In the genomic region with DNA sequence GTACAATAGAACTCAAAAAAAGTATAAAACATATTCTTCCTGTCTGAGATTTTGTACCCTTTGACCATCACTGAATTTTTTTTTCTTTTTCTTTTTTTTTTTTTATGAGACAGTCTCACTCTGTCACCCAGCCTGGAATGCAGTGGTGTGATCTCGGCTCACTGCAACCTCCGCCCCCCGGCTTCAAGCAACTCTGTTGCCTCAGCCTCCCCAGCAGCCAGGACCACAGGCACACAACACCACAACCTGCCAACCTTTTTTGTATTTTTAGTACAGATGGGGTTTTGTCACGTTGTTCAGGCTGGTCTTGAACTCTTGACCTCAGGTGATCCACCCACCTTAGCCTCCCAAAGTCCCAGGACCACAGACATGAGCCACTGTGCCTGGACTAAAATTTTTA, we compare ENCODE assay signal across 20 cellular contexts. TPM values are rescaled to one million over a fixed set of nuclear protein-coding genes. Genes with fewer than 3 reads are reported as not detected.
DNase-seq lines count a peak whose midpoint lies in the region; ATAC-seq and TF ChIP-seq lines count a peak whose summit lies in the region.
"Had no signal": no experiment of that assay in that cellular context is flagged by ENCODE, and none has a peak within 500 bp of the region (broad histone marks: within the 10 kb centered on the region; RNA-seq: fewer than 3 reads in every experiment).

No MANE protein-coding gene starts in this region.

- in situ Hi-C loops in transverse colon (cut with MboI; ENCODE audit: low pct_ligation_motif_present in 1 of 4, low pct_unique_long_range_greater_than_20kb in 1 of 4, low sequenced_read_pairs in 3 of 4): no loop called here

- peaks cover 5% of the 10 kb centered on the region for H3K27me3 Mint-ChIP-seq in glutamatergic neuron (ENCODE audit: unreplicated experiment)
- H3K27me3 Mint-ChIP-seq: CD8-positive, alpha-beta memory T cell had no signal

- no peak overlapping the region for H3K4me2 ChIP-seq in Karpas-422 (ENCODE audit: low read depth, low read length, poor library complexity, severe bottlenecking)
- H3K4me2 ChIP-seq: GM23338 had no signal

- H3K27me3 ChIP-seq in transverse colon (no peaks in the 10 kb centered on the region), Karpas-422 (ENCODE audit: low read length) (no peaks in the 10 kb centered on the region)
- H3K27me3 ChIP-seq: BE2C, Peyer's patch had no signal

- peaks cover 11% of the 10 kb centered on the region for H3K9me3 Mint-ChIP-seq in glutamatergic neuron (ENCODE audit: unreplicated experiment)
- H3K9me3 Mint-ChIP-seq: CD8-positive, alpha-beta memory T cell; GM23338 had no signal

- H3K36me3 ChIP-seq in transverse colon (peaks cover 0 to 10% (median 0%) of the 10 kb centered on the region in 4 donors), Karpas-422 (ENCODE audit: insufficient read depth, low read length) (no peaks in the 10 kb centered on the region)
- H3K36me3 ChIP-seq: BE2C, Peyer's patch had no signal

- peaks cover 78% of the 10 kb centered on the region for H3K79me2 ChIP-seq in Karpas-422 (ENCODE audit: low read length)

- intact Hi-C loops in transverse colon (cut with DNase I; ENCODE audit: low total_unique reads): no loop called here

- H2AFZ ChIP-seq in Karpas-422 (ENCODE audit: low read length): no peak overlapping the region
- H2AFZ ChIP-seq: GM23338 had no signal

- DNase-seq in EL: peak; percentile 49
- DNase-seq in glutamatergic neuron: no peak
- no peak for DNase-seq in substantia nigra (lab: John Stamatoyannopoulos, UW)
- DNase-seq in transverse colon: no peak
- DNase-seq in Karpas-422: no peak
- DNase-seq: BE2C; CD8-positive, alpha-beta memory T cell; DMS 273 treated with DMSO at 0.1 percent for 48 hours; KG1; NCI-H1048; NCI-H1436 treated with DMSO at 0.1 percent for 48 hours; NCI-H2029 treated with DMSO at 0.1 percent for 48 hours; NCI-H510A; NCI-H82; Peyer's patch; SHP77; SK-N-SH had no signal

- no peak overlapping the region for H3K4me3 Mint-ChIP-seq in glutamatergic neuron (ENCODE audit: unreplicated experiment)
- H3K4me3 Mint-ChIP-seq: CD8-positive, alpha-beta memory T cell; GM23338 had no signal

- no peak for ATAC-seq in HG03039 (IDR thresholded peaks at IDR 0.05; ENCODE audit: unreplicated experiment)
- ATAC-seq: GM23338 had no signal

- TF ChIP-seq POLR2A in transverse colon (IDR thresholded peaks at IDR 0.05): no peak

- peaks cover 40% of the 10 kb centered on the region for H3K4me1 Mint-ChIP-seq in glutamatergic neuron (ENCODE audit: low read depth, unreplicated experiment)

- H3K27ac ChIP-seq in VCaP (peak overlapping the region; percentile 84; the same call in 1 of the 2 replicates), substantia nigra (ENCODE audit: low read depth, low read length, poor library complexity, severe bottlenecking) (peak overlapping the region; percentile 45), transverse colon (no peak overlapping the region), Karpas-422 (ENCODE audit: low read length) (no peak overlapping the region)
- H3K27ac ChIP-seq: Peyer's patch had no signal

- no peak overlapping the region for H3K4me3 ChIP-seq in transverse colon
- H3K4me3 ChIP-seq in Karpas-422 (ENCODE audit: low read length): no peak overlapping the region
- H3K4me3 ChIP-seq: GM23338, Peyer's patch had no signal

- TF ChIP-seq CTCF in VCaP (conservative IDR thresholded peaks at IDR 0.05): no peak
- no peak for TF ChIP-seq CTCF in glutamatergic neuron (IDR thresholded peaks at IDR 0.05; ENCODE audit: partially characterized antibody, unreplicated experiment)
- TF ChIP-seq CTCF in transverse colon (IDR thresholded peaks at IDR 0.05): no peak

- peaks cover 0 to 12% (median 0%) of the 10 kb centered on the region in 4 donors for H3K4me1 ChIP-seq in transverse colon
- H3K4me1 ChIP-seq in Karpas-422 (ENCODE audit: low read length): peaks cover 36% of the 10 kb centered on the region

- 93 to 100% methylated on average over 3 to 4 of the region's 4 CpGs for WGBS in transverse colon (ENCODE audit: low coverage in 1 of 2), 2 donors

- H3K27ac Mint-ChIP-seq in glutamatergic neuron (ENCODE audit: unreplicated experiment): peak overlapping the region; percentile 23
- H3K27ac Mint-ChIP-seq: CD8-positive, alpha-beta memory T cell; GM23338 had no signal

- H3K36me3 Mint-ChIP-seq in glutamatergic neuron (ENCODE audit: unreplicated experiment): no peaks in the 10 kb centered on the region

- H3K9me3 ChIP-seq in transverse colon: no peaks in the 10 kb centered on the region
- H3K9me3 ChIP-seq in Karpas-422 (ENCODE audit: low read length): no peaks in the 10 kb centered on the region
- H3K9me3 ChIP-seq: BE2C, Peyer's patch, SK-N-SH had no signal

- no peak for TF ChIP-seq EP300 in transverse colon (IDR thresholded peaks at IDR 0.05; ENCODE audit: low read depth)

- no peaks in the 10 kb centered on the region for H4K20me1 ChIP-seq in Karpas-422 (ENCODE audit: insufficient read depth, low read depth, low read length)

- H3K9me2 ChIP-seq in Karpas-422 (replicated peaks; ENCODE audit: insufficient read depth, low read length): no peaks in the 10 kb centered on the region
- H3K9me2 ChIP-seq: SK-N-SH had no signal

- no peak overlapping the region for H3K9ac ChIP-seq in Karpas-422 (ENCODE audit: low read length)

RNA-seq across cellular contexts. Expression of a gene that starts 10.4 kb away (rescaled TPM):
- total RNA-seq in glutamatergic neuron (ENCODE audit: unreplicated experiment) (52.8 TPM), transverse colon (100 to 1,000 TPM in 1 of 4 donors, 10 to 100 TPM in 3; 28.8 to 101 (median 42.5) TPM)
- 36.6 and 41.0 TPM in 2 replicates for total RNA-seq in Karpas-422 (2014; rRNA removed; shearing (Covaris generic); ENCODE audit: low replicate concordance)

RNA-seq across cellular contexts. Expression of a gene that starts 11.2 kb away (rescaled TPM):
- total RNA-seq in glutamatergic neuron (ENCODE audit: unreplicated experiment): 450 TPM
- 10 to 100 TPM in 3 of 4 donors, 1 to 10 TPM in 1; 7.5 to 25.4 (median 11.8) TPM for total RNA-seq in transverse colon
- total RNA-seq in Karpas-422 (2014; rRNA removed; shearing (Covaris generic); ENCODE audit: low replicate concordance): 87.3 and 124 TPM in 2 replicates

Comparison
In these comparisons a context has a peak if more than half of its experiments do, and no peak if none do; other contexts are left out.
1. H3K27ac ChIP-seq: peak in VCaP (single experiment) and substantia nigra (single experiment); none in transverse colon (0 of 4) and Karpas-422 (single experiment).